In the genomic region with DNA sequence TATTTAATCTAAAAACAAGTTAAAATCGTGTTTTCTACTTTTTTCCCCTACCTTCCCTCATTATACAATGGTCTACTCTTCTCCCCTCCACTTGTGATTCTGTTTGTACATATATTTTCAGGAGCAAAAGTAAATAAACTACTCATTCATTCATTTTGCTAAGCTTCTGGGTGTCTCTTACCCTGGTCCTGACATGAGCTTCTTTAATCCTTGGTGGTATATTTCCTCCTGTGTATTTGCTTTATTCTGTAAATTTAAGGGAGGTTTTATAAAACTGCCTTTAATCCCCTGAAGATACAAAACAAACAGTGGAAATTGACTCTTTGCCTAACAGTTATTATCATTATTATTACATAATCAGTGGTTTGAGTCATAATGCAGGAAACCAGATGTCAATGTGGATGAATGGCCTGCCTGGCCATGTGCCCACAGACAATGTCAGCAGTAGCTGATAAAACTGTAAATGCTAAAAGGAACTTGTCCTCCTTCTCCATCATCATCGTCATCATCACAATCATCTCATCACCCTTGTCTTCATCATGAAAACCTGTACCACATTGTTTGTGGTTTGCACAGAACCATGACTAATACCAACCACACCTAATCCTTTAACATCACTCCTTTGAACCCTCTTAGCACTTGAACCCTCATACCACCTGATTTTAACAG, we compare ENCODE assay signal across 1 cellular context.
TF ChIP-seq lines count a peak whose summit lies in the region.

No MANE protein-coding gene starts in this region.

TF ChIP-seq in HEK293, 187 proteins besides CTCF, POLR2A, EP300 and RAD21 (continued from another document):
- TF ChIP-seq, protein P1, sequence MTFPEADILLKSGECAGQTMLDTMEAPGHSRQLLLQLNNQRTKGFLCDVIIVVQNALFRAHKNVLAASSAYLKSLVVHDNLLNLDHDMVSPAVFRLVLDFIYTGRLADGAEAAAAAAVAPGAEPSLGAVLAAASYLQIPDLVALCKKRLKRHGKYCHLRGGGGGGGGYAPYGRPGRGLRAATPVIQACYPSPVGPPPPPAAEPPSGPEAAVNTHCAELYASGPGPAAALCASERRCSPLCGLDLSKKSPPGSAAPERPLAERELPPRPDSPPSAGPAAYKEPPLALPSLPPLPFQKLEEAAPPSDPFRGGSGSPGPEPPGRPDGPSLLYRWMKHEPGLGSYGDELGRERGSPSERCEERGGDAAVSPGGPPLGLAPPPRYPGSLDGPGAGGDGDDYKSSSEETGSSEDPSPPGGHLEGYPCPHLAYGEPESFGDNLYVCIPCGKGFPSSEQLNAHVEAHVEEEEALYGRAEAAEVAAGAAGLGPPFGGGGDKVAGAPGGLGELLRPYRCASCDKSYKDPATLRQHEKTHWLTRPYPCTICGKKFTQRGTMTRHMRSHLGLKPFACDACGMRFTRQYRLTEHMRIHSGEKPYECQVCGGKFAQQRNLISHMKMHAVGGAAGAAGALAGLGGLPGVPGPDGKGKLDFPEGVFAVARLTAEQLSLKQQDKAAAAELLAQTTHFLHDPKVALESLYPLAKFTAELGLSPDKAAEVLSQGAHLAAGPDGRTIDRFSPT (tag by site-specific recombination; IDR thresholded peaks at IDR 0.05) = no peak
- TF ChIP-seq ZNF624 (tag by site-specific recombination; IDR thresholded peaks at IDR 0.05) = no peak
- TF ChIP-seq ZNF10 (tag by site-specific recombination; IDR thresholded peaks at IDR 0.05) = no peak
- TF ChIP-seq ZNF530 (tag by site-specific recombination; IDR thresholded peaks at IDR 0.05; ENCODE audit: low read depth) = no peak
- no peak for TF ChIP-seq ZNF311 (tag by site-specific recombination; IDR thresholded peaks at IDR 0.05; ENCODE audit: borderline replicate concordance)
- TF ChIP-seq ZNF548 (tag by site-specific recombination; IDR thresholded peaks at IDR 0.05) = no peak
- TF ChIP-seq SP3 (tag by site-specific recombination; IDR thresholded peaks at IDR 0.05) = 0 out of 2 replicates have a peak, but pooled peaks have one; percentile 36
- TF ChIP-seq ZNF335 (tag by site-specific recombination; conservative IDR thresholded peaks at IDR 0.05) = 0 out of 2 replicates have a peak, but pooled peaks have one; percentile 15
- TF ChIP-seq, protein P2, sequence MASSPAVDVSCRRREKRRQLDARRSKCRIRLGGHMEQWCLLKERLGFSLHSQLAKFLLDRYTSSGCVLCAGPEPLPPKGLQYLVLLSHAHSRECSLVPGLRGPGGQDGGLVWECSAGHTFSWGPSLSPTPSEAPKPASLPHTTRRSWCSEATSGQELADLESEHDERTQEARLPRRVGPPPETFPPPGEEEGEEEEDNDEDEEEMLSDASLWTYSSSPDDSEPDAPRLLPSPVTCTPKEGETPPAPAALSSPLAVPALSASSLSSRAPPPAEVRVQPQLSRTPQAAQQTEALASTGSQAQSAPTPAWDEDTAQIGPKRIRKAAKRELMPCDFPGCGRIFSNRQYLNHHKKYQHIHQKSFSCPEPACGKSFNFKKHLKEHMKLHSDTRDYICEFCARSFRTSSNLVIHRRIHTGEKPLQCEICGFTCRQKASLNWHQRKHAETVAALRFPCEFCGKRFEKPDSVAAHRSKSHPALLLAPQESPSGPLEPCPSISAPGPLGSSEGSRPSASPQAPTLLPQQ (tag by site-specific recombination; IDR thresholded peaks at IDR 0.05) = 0 out of 2 replicates have a peak, but pooled peaks have one; percentile 20
- no peak for TF ChIP-seq ZNF549 (tag by site-specific recombination; IDR thresholded peaks at IDR 0.05)
- TF ChIP-seq ZNF670 (tag by site-specific recombination; IDR thresholded peaks at IDR 0.05; ENCODE audit: low read depth) = no peak
- TF ChIP-seq ZNF132 (tag by site-specific recombination; IDR thresholded peaks at IDR 0.05; ENCODE audit: borderline replicate concordance) = no peak
- TF ChIP-seq ZNF600 (tag by site-specific recombination; IDR thresholded peaks at IDR 0.05) = no peak
